Comparison of ENCODE assay signal across 8 cellular contexts in the genomic region with DNA sequence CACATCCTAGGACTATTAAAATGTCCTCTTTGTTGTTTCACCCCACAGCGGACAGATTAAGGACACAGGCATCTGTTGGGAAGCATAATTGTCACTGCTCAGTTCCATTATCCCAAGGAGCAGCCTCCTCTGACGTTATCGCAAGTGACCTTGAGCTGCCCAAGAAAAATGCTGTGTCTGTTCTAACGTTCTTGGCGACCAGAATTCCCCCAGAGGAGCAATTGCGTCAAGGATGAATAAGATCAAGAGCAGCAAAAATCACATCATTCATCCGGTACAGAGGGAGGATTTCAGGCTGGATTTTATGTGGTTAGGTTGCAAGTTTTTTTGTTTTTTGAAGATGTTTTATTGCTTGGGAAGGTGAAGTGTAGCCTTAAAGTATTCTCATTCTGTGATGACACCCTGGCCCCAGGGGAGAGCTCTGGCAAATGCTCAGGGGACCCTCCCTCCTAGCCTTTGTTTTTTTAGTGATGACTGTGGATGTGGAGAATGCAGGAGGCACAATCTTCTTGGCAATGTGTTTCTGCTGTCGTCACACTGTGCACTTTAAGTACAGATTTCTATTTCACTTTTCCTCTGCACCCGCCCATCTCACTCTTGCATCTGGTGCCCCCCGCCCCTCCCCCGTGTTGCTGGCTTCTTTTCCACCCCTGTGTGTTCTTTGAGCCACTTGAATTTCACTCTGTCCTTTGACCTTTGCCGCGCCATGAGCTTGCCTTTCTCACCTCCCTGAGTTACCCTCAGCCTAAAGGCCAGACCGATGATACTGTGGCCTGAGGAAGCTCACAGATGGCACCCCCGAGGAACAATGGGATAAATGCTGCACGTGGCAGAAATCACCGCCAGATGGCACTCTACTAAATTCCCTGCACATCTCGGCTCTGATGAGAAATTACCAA.
A peak's percentile ranks its signal among the peaks of the same experiment; 100 is the strongest.
DNase-seq lines count a peak whose midpoint lies in the region; ATAC-seq and TF ChIP-seq lines count a peak whose summit lies in the region.

No MANE protein-coding gene starts in this region.

- H2BK5ac ChIP-seq in H9 (ENCODE audit: insufficient read length, low read length), result no peak overlapping the region

- peak; percentile 96 for DNase-seq in Caki2 (ENCODE audit: low read depth)
- DNase-seq in H9, result peak; percentile 67
- peak; percentile 56 for DNase-seq in NCI-H345 (lab: John Stamatoyannopoulos, UW)
- DNase-seq in activated CD4-positive, alpha-beta T cell treated with anti-CD3 and anti-CD28 coated beads, Interleukin-2, amount 10 ng/mL, durations not matched to agents 24 days and 14 days, result peak; percentile 87
- DNase-seq in colonic mucosa, result peak; percentile 69
- DNase-seq in stimulated activated CD4-positive, alpha-beta T cell treated with anti-CD3 and anti-CD28 coated beads, Interleukin-4, amount 100 ng/mL, for 48 hours (ENCODE audit: low read depth in 2 of 2), result peak; percentile 47 to 51

- no peak overlapping the region for H3K4me3 ChIP-seq in colonic mucosa
- H3K4me3 ChIP-seq in liver (ENCODE audit: low read depth in 1 of 3, low read length in 3 of 3), result no peak overlapping the region

- H3K18ac ChIP-seq in H9 (ENCODE audit: insufficient read length, low read depth, low read length), result no peak overlapping the region

- peak overlapping the region; percentile 51 for H2AFZ ChIP-seq in H9 (ENCODE audit: low read length)

- H3K27me3 ChIP-seq in H9 (ENCODE audit: insufficient read depth, low read length), result no peaks in the 10 kb centered on the region
- H3K27me3 ChIP-seq in colonic mucosa, result no peaks in the 10 kb centered on the region
- peaks cover 0 to 3% (median 0%) of the 10 kb centered on the region in 4 donors for H3K27me3 ChIP-seq in liver (ENCODE audit: control insufficient read depth in 4 of 4, insufficient read depth in 4 of 4, low read length in 3 of 4)

- no peaks in the 10 kb centered on the region for H3K36me3 Mint-ChIP-seq in H9 (ENCODE audit: insufficient read depth in 1 of 3, low read depth in 3 of 3)
- no peaks in the 10 kb centered on the region for H3K36me3 Mint-ChIP-seq in activated CD4-positive, alpha-beta T cell treated with anti-CD3 and anti-CD28 coated beads, Interleukin-2, amount 10 ng/mL, durations not matched to agents 24 days and 14 days (ENCODE audit: low read depth)

- H3K23ac ChIP-seq in H9 (ENCODE audit: insufficient read length, low read depth, low read length), result no peak overlapping the region

- H4K5ac ChIP-seq in H9 (ENCODE audit: insufficient read length, low read depth, low read length), result no peak overlapping the region

- peak; percentile 79 for TF ChIP-seq CTCF in H9 (conservative IDR thresholded peaks at IDR 0.05)
- peak; percentile 69 for TF ChIP-seq CTCF in colonic mucosa (IDR thresholded peaks at IDR 0.05)
- peak; percentile 69 for TF ChIP-seq CTCF in liver (IDR thresholded peaks at IDR 0.05; ENCODE audit: low read depth, low read length, missing input control)

- H3K14ac ChIP-seq in H9 (ENCODE audit: insufficient read depth, low read length), result no peak overlapping the region

- no peak overlapping the region for H3K4me2 ChIP-seq in H9 (ENCODE audit: insufficient read depth, insufficient read length, low read length)

- ATAC-seq in GM19023 (IDR thresholded peaks at IDR 0.05; ENCODE audit: unreplicated experiment), result no peak

- H2BK15ac ChIP-seq in H9 (ENCODE audit: low read depth, low read length), result no peak overlapping the region

- intact Hi-C loops in activated CD4-positive, alpha-beta T cell treated with anti-CD3 and anti-CD28 coated beads, Interleukin-2, amount 10 ng/mL, durations not matched to agents 24 days and 14 days (cut with micrococcal nuclease), result loop anchor here (1.0 to 5.0 kb wide), 3 partner anchors 116 to 491 kb away; no protein-coding TSS in a partner anchor
- intact Hi-C loops in colonic mucosa (cut with DNase I), result loop anchor here (5.0 kb wide), 1 partner anchor 116 kb away; no protein-coding TSS in a partner anchor

- H3K4me1 ChIP-seq in H9 (ENCODE audit: insufficient read depth, low read length), result no peaks in the 10 kb centered on the region; the same call in 1 of the 2 replicates
- no peaks in the 10 kb centered on the region for H3K4me1 ChIP-seq in colonic mucosa
- no peaks in the 10 kb centered on the region for H3K4me1 ChIP-seq in liver (ENCODE audit: control insufficient read depth in 4 of 4, insufficient read depth in 4 of 4, low read length in 3 of 4)

- peaks cover 20 to 21% of the 10 kb centered on the region in 2 experiments for H3K4me1 Mint-ChIP-seq in H9
- peaks cover 32% of the 10 kb centered on the region for H3K4me1 Mint-ChIP-seq in activated CD4-positive, alpha-beta T cell treated with anti-CD3 and anti-CD28 coated beads, Interleukin-2, amount 10 ng/mL, durations not matched to agents 24 days and 14 days

- H2BK20ac ChIP-seq in H9 (ENCODE audit: low read depth, low read length, poor library complexity, severe bottlenecking), result no peak overlapping the region

- H3K23me2 ChIP-seq in H9 (ENCODE audit: insufficient read length, low read depth, low read length, poor library complexity, severe bottlenecking), result no peaks in the 10 kb centered on the region

- H2BK12ac ChIP-seq in H9 (ENCODE audit: insufficient read length, low read depth, low read length), result no peak overlapping the region

- peak; percentile 68 to 82 for TF ChIP-seq RAD21 in liver (IDR thresholded peaks at IDR 0.05)

- H3K4ac ChIP-seq in H9 (ENCODE audit: low read depth, low read length), result no peak overlapping the region

- H3K9me3 Mint-ChIP-seq in H9, result no peaks in the 10 kb centered on the region
- no peaks in the 10 kb centered on the region for H3K9me3 Mint-ChIP-seq in activated CD4-positive, alpha-beta T cell treated with anti-CD3 and anti-CD28 coated beads, Interleukin-2, amount 10 ng/mL, durations not matched to agents 24 days and 14 days

- no peaks in the 10 kb centered on the region for H3K79me2 ChIP-seq in H9 (ENCODE audit: insufficient read depth, low read length)

- no peaks in the 10 kb centered on the region for H3K79me1 ChIP-seq in H9 (ENCODE audit: insufficient read depth, low read depth, low read length, poor library complexity, severe bottlenecking)

- H3K9me3 ChIP-seq in H9 (ENCODE audit: control insufficient read depth, low read depth, low read length), result no peaks in the 10 kb centered on the region
- H3K9me3 ChIP-seq in colonic mucosa, result no peaks in the 10 kb centered on the region
- H3K9me3 ChIP-seq in liver (ENCODE audit: control insufficient read depth in 4 of 4, low read length in 3 of 4), result no peaks in the 10 kb centered on the region

- H3K36me3 ChIP-seq in colonic mucosa (no peaks in the 10 kb centered on the region), liver (ENCODE audit: control insufficient read depth in 4 of 4, insufficient read depth in 3 of 4, low read depth in 1 of 4, low read length in 3 of 4) (no peaks in the 10 kb centered on the region)

- H2AK5ac ChIP-seq in H9 (ENCODE audit: insufficient read length, low read length), result no peak overlapping the region

- H3T11ph ChIP-seq in H9 (ENCODE audit: low read length), result no peak overlapping the region

- H2BK120ac ChIP-seq in H9 (ENCODE audit: low read depth, low read length, poor library complexity, severe bottlenecking), result no peak overlapping the region

- H3K56ac ChIP-seq in H9 (ENCODE audit: insufficient read length, low read depth, low read length), result no peak overlapping the region

- WGBS in H9 (ENCODE audit: extremely low coverage, insufficient read length, low lambda C conversion rate), result no CpG with 5 or more reads among the region's 18 CpGs
- 30% methylated on average over 18 of the region's 18 CpGs for WGBS in liver

- H3K27ac Mint-ChIP-seq in H9, result peak overlapping the region in 2 of 3 experiments; percentile 81 to 83; a peak in 2 of 7 replicates
- H3K27ac Mint-ChIP-seq in activated CD4-positive, alpha-beta T cell treated with anti-CD3 and anti-CD28 coated beads, Interleukin-2, amount 10 ng/mL, durations not matched to agents 24 days and 14 days, result peak overlapping the region; percentile 88

- peaks cover 9% of the 10 kb centered on the region for H3K27me3 Mint-ChIP-seq in H9 (ENCODE audit: low read depth)
- peaks cover 4% of the 10 kb centered on the region for H3K27me3 Mint-ChIP-seq in activated CD4-positive, alpha-beta T cell treated with anti-CD3 and anti-CD28 coated beads, Interleukin-2, amount 10 ng/mL, durations not matched to agents 24 days and 14 days

- in situ Hi-C loops in Caki2 (cut with HindIII; ENCODE audit: low pct_unique_long_range_greater_than_20kb, low sequenced_read_pairs), result no loop called here

- no peak overlapping the region for H3K27ac ChIP-seq in H9 (ENCODE audit: insufficient read length, low read depth, low read length)
- no peak overlapping the region for H3K27ac ChIP-seq in colonic mucosa
- H3K27ac ChIP-seq in liver (ENCODE audit: low read depth in 1 of 2, low read length in 2 of 2), result peak overlapping the region; percentile 0 to 23

- H4K91ac ChIP-seq in H9 (ENCODE audit: insufficient read length, low read depth, low read length), result no peak overlapping the region

- H3K4me3 Mint-ChIP-seq in H9, result peak overlapping the region in 1 of 2 experiments; percentile 22; a peak in 1 of 5 replicates
- H3K4me3 Mint-ChIP-seq in activated CD4-positive, alpha-beta T cell treated with anti-CD3 and anti-CD28 coated beads, Interleukin-2, amount 10 ng/mL, durations not matched to agents 24 days and 14 days, result peak overlapping the region; percentile 74

- no peaks in the 10 kb centered on the region for H4K20me1 ChIP-seq in H9 (ENCODE audit: control insufficient read depth, insufficient read depth, insufficient read length)

- no peak overlapping the region for H4K8ac ChIP-seq in H9 (replicated peaks; ENCODE audit: insufficient read length, low read depth, low read length)

- H3K9ac ChIP-seq in H9 (ENCODE audit: extremely low read depth, insufficient read length, low read length) (no peak overlapping the region), colonic mucosa (ENCODE audit: low read depth in 2 of 2, low read length in 2 of 2) (peak overlapping the region in 1 of 2 donors; percentile 18), liver (ENCODE audit: low read depth in 1 of 2, low read length in 2 of 2) (no peak overlapping the region)

TF ChIP-seq in liver, 16 proteins besides CTCF, POLR2A, EP300 and RAD21 (continues in another document):
- peak in 1 of 2 donors; percentile 29 for TF ChIP-seq RXRA (IDR thresholded peaks at IDR 0.05)
- TF ChIP-seq FOXA2 (IDR thresholded peaks at IDR 0.05), result no peak
- peak; percentile 42 for TF ChIP-seq SP1 (IDR thresholded peaks at IDR 0.05)

Comparison
In these comparisons a context has a peak if more than half of its experiments do, and no peak if none do; other contexts are left out.
1. H3K27ac ChIP-seq: peak in liver (2 of 2); none in H9 (single experiment) and colonic mucosa (single experiment).
2. Peak in every context shown above with its lines, with median percentiles within 50 percentile points of each other: DNase-seq and CTCF ChIP-seq.